In genomic region chr13:46232281-46232680, GRCh38 we compare ENCODE assay signal across 19 cellular contexts. TPM values are rescaled to one million over a fixed set of nuclear protein-coding genes. Genes with fewer than 3 reads are reported as not detected.
DNase-seq lines count a peak whose midpoint lies in the region; ATAC-seq and TF ChIP-seq lines count a peak whose summit lies in the region.
"Had no signal": no experiment of that assay in that cellular context is flagged by ENCODE, and none has a peak within 500 bp of the region (broad histone marks: within the 10 kb centered on the region; RNA-seq: fewer than 3 reads in every experiment).

No MANE protein-coding gene starts in this region.

- H3K36me3 ChIP-seq in GM23338 (ENCODE audit: insufficient read depth): 0 out of 2 replicates have a peak, but pooled peaks cover 2% of the 10 kb centered on the region
- H3K36me3 ChIP-seq in SJSA1: no peaks in the 10 kb centered on the region
- H3K36me3 ChIP-seq in upper lobe of right lung: no peaks in the 10 kb centered on the region

- H3K27me3 Mint-ChIP-seq in GM23338 (ENCODE audit: insufficient read depth, low read depth, poor library complexity): no peaks in the 10 kb centered on the region

- no peak for ATAC-seq in GM23338
- no peak for ATAC-seq in omental fat pad (ENCODE audit: low FRiP score)
- ATAC-seq in upper lobe of right lung: no peak

- H4K20me1 ChIP-seq in GM23338 (replicated peaks; ENCODE audit: insufficient read depth): no peaks in the 10 kb centered on the region

- no peak overlapping the region for H3K27ac ChIP-seq in GM23338 (ENCODE audit: low read depth)
- 0 out of 2 replicates have a peak overlapping the region, but pooled peaks have one; percentile 16 for H3K27ac ChIP-seq in SJSA1
- H3K27ac ChIP-seq in upper lobe of right lung: no peak overlapping the region
- H3K27ac ChIP-seq: C4-2B had no signal

- DNase-seq in AG08395 (ENCODE audit: low spot score) (peak; percentile 25), GM23338 (ENCODE audit: low spot score) (no peak), SJSA1 (ENCODE audit: low read depth in 1 of 2, low spot score in 2 of 2) (peak in 1 of 2 experiments; percentile 5), fibroblast of peridontal ligament (ENCODE audit: extremely low read depth) (peak; percentile 1), NCI-H1048 (lab: John Stamatoyannopoulos, UW) (no peak), omental fat pad (ENCODE audit: low spot score) (no peak), upper lobe of right lung (no peak)
- no peak for DNase-seq in stimulated activated CD4-positive, alpha-beta T cell treated with anti-CD3 and anti-CD28 coated beads, Interleukin-4, amount 100 ng/mL, for 1 hour
- DNase-seq: 8988T; Karpas-422; NCI-H1417 treated with DMSO at 0.1 percent for 48 hours; NCI-H1930; NCI-H446; NCI-H69; NK-92 treated with Interleukin-12 subunit alpha and Interleukin-12 subunit beta, amount 100 ng/mL, for 24 hours; SIG-M5 had no signal

- intact Hi-C loops in upper lobe of right lung (cut with DNase I): no loop called here

- H3K9me3 ChIP-seq in SJSA1 (replicated peaks) (0 out of 2 replicates have a peak, but pooled peaks cover 3% of the 10 kb centered on the region), upper lobe of right lung (peaks cover 12% of the 10 kb centered on the region)

- no peak overlapping the region for H3K4me2 ChIP-seq in GM23338

- H3K4me1 ChIP-seq in GM23338 (ENCODE audit: insufficient read depth) (no peaks in the 10 kb centered on the region), SJSA1 (replicated peaks) (0 out of 2 replicates have a peak, but pooled peaks cover 4% of the 10 kb centered on the region), upper lobe of right lung (no peaks in the 10 kb centered on the region)

- TF ChIP-seq CTCF in GM23338 (conservative IDR thresholded peaks at IDR 0.05; ENCODE audit: low read depth in 2 of 2): no peak
- no peak for TF ChIP-seq CTCF in omental fat pad (IDR thresholded peaks at IDR 0.05)
- TF ChIP-seq CTCF in upper lobe of right lung (IDR thresholded peaks at IDR 0.05): no peak

- no peaks in the 10 kb centered on the region for H3F3A ChIP-seq in GM23338 (replicated peaks; ENCODE audit: low read depth)

- H3K9me3 Mint-ChIP-seq in GM23338: no peaks in the 10 kb centered on the region

- H3K4me1 Mint-ChIP-seq in GM23338: no peaks in the 10 kb centered on the region

- H3K27me3 ChIP-seq in GM23338 (ENCODE audit: insufficient read depth): no peaks in the 10 kb centered on the region
- H3K27me3 ChIP-seq in SJSA1 (replicated peaks): no peaks in the 10 kb centered on the region
- no peaks in the 10 kb centered on the region for H3K27me3 ChIP-seq in upper lobe of right lung

- H3K4me3 ChIP-seq in GM23338: no peak overlapping the region
- no peak overlapping the region for H3K4me3 ChIP-seq in SJSA1
- no peak overlapping the region for H3K4me3 ChIP-seq in upper lobe of right lung

- H3K79me2 ChIP-seq in GM23338 (replicated peaks; ENCODE audit: insufficient read depth): no peaks in the 10 kb centered on the region

- no peaks in the 10 kb centered on the region for H3K9me2 ChIP-seq in GM23338 (ENCODE audit: insufficient read depth)

- H3K4me3 Mint-ChIP-seq in GM23338: no peak overlapping the region

- H3K27ac Mint-ChIP-seq in GM23338: no peak overlapping the region

- H3K36me3 Mint-ChIP-seq in GM23338 (ENCODE audit: low read depth): no peaks in the 10 kb centered on the region; the same call in 2 of the 3 replicates

- H2AFZ ChIP-seq in GM23338: peak overlapping the region; percentile 21; the same call in 1 of the 2 replicates

TF ChIP-seq in GM23338, 12 proteins besides CTCF, POLR2A, EP300 and RAD21 (continues in another document):
- TF ChIP-seq ZNF462 (CRISPR knock-in tag; IDR thresholded peaks at IDR 0.05) (no peak), CREB1 (CRISPR knock-in tag; IDR thresholded peaks at IDR 0.05; ENCODE audit: low read depth) (no peak), JUNB (IDR thresholded peaks at IDR 0.05; ENCODE audit: unreplicated experiment) (no peak), EZH2 (IDR thresholded peaks at IDR 0.05; ENCODE audit: low read depth, unreplicated experiment) (no peak), NANOG (IDR thresholded peaks at IDR 0.05; ENCODE audit: borderline replicate concordance) (no peak)
- TF ChIP-seq, protein P1, sequence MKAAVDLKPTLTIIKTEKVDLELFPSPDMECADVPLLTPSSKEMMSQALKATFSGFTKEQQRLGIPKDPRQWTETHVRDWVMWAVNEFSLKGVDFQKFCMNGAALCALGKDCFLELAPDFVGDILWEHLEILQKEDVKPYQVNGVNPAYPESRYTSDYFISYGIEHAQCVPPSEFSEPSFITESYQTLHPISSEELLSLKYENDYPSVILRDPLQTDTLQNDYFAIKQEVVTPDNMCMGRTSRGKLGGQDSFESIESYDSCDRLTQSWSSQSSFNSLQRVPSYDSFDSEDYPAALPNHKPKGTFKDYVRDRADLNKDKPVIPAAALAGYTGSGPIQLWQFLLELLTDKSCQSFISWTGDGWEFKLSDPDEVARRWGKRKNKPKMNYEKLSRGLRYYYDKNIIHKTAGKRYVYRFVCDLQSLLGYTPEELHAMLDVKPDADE (IDR thresholded peaks at IDR 0.05): no peak

RNA-seq across cellular contexts. Expression of gene LRRC63, which starts 20.6 kb away (rescaled TPM):
- total RNA-seq in GM23338 (2014; rRNA removed; shearing (Covaris generic)): not detected in 2 replicates
- not detected in 2 replicates for polyA plus RNA-seq in GM23338 (2016; fragmentation: Nextera tagmentation; extraction: Ambion mirVana)
- total RNA-seq in SJSA1 (2014; rRNA removed; shearing (Covaris generic)): not detected in 2 replicates
- total RNA-seq in omental fat pad: 1 to 10 TPM in 1 of 4 donors, not detected in 3; 1.0 TPM
- total RNA-seq in upper lobe of right lung: 0.29 TPM
- total RNA-seq: H1, OCI-LY7 had no signal
- polyA plus RNA-seq: H1 had no signal

RNA-seq across cellular contexts. Expression of gene LCP1, which starts 50.3 kb away (rescaled TPM):
- total RNA-seq in GM23338 (2014; rRNA removed; shearing (Covaris generic)): 3.4 and 6.6 TPM in 2 replicates
- polyA plus RNA-seq in GM23338 (2016; fragmentation: Nextera tagmentation; extraction: Ambion mirVana): 1.9 and 2.7 TPM in 2 replicates
- 49.3 and 73.0 TPM in 2 replicates for total RNA-seq in SJSA1 (2014; rRNA removed; shearing (Covaris generic))
- total RNA-seq in omental fat pad: 100 to 1,000 TPM in 3 of 4 donors, 10 to 100 TPM in 1; 61.0 to 325 (median 142) TPM
- 234 TPM for total RNA-seq in upper lobe of right lung

Comparison
In these comparisons a context has a peak if more than half of its experiments do, and no peak if none do; other contexts are left out.
1. DNase-seq: peak in AG08395 (single experiment) and fibroblast of peridontal ligament (single experiment); none in GM23338 (single experiment), stimulated activated CD4-positive, alpha-beta T cell treated with anti-CD3 and anti-CD28 coated beads, Interleukin-4, amount 100 ng/mL, for 1 hour (single experiment), NCI-H1048 (single experiment), omental fat pad (single experiment) and upper lobe of right lung (single experiment).